17 cellular contexts compared by ENCODE assay signal in the genomic region with DNA sequence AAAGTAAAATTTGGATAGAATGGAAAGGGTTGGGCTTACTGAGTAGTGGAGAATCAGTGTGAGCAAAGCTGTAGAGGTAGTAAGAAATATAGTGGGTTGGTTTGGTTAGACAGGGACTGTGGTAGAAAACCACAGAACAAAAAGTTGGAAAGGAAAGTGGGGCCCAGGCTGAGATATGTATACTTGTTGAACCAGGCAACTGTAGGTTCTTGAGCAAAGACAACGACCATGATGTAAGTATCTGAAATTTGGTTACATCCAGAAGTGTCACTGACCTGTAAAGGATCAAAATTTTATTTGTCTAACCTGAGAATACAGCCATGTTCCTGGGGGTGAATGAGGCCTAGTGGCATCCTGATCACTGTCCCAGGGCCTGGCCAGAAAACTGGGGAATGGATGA.
A peak's percentile ranks its signal among the peaks of the same experiment; 100 is the strongest.
DNase-seq lines count a peak whose midpoint lies in the region; ATAC-seq and FAIRE-seq lines count a peak whose summit lies in the region.
"Had no signal": no experiment of that assay in that cellular context is flagged by ENCODE, and none has a peak within 500 bp of the region (broad histone marks: within the 10 kb centered on the region; RNA-seq: fewer than 3 reads in every experiment).

No MANE protein-coding gene starts in this region.

- H3K9me3 ChIP-seq in small intestine (ENCODE audit: control insufficient read depth, low read depth): no peaks in the 10 kb centered on the region
- H3K9me3 ChIP-seq: heart left ventricle, pancreas had no signal

- H3K4me1 Mint-ChIP-seq in activated naive CD4-positive, alpha-beta T cell treated with anti-CD3 and anti-CD28 coated beads for 36 hours (ENCODE audit: low read depth): peaks cover 78% of the 10 kb centered on the region
- peaks cover 70% of the 10 kb centered on the region for H3K4me1 Mint-ChIP-seq in activated naive CD8-positive, alpha-beta T cell treated with anti-CD3 and anti-CD28 coated beads for 36 hours

- DNase-seq in activated naive CD4-positive, alpha-beta T cell treated with anti-CD3 and anti-CD28 coated beads for 36 hours: peak; percentile 53
- DNase-seq in activated naive CD4-positive, alpha-beta T cell treated with anti-CD3 and anti-CD28 coated beads, Interleukin-2, amount 50 U/mL, for 16 hours: no peak
- DNase-seq in Jurkat, Clone E6-1 (ENCODE audit: low read depth, low spot score): peak; percentile 86
- peak; percentile 27 for DNase-seq in activated naive CD8-positive, alpha-beta T cell treated with anti-CD3 and anti-CD28 coated beads for 36 hours
- peak; percentile 15 for DNase-seq in small intestine
- DNase-seq in pons (ENCODE audit: low spot score): no peak
- DNase-seq in NOMO-1 treated with dmso at 0.1 percent for 144 hours (lab: John Stamatoyannopoulos, UW; ENCODE audit: unreplicated experiment): no peak
- DNase-seq: heart left ventricle; midbrain; NK-92 treated with Interleukin-12 subunit alpha and Interleukin-12 subunit beta, amount 100 ng/mL, for 24 hours; pancreas; SIG-M5 had no signal

- H3K4me1 ChIP-seq in small intestine (ENCODE audit: control insufficient read depth in 2 of 2, insufficient read depth in 1 of 2, low read depth in 1 of 2, low read length in 1 of 2): no peaks in the 10 kb centered on the region
- H3K4me1 ChIP-seq: pancreas had no signal

- H3K27me3 Mint-ChIP-seq in activated naive CD4-positive, alpha-beta T cell treated with anti-CD3 and anti-CD28 coated beads for 36 hours (ENCODE audit: low read depth): no peaks in the 10 kb centered on the region
- no peaks in the 10 kb centered on the region for H3K27me3 Mint-ChIP-seq in activated naive CD8-positive, alpha-beta T cell treated with anti-CD3 and anti-CD28 coated beads for 36 hours

- H3K4me3 Mint-ChIP-seq in activated naive CD4-positive, alpha-beta T cell treated with anti-CD3 and anti-CD28 coated beads for 36 hours: peak overlapping the region; percentile 28
- peak overlapping the region; percentile 61 for H3K4me3 Mint-ChIP-seq in activated naive CD8-positive, alpha-beta T cell treated with anti-CD3 and anti-CD28 coated beads for 36 hours

- no peaks in the 10 kb centered on the region for H3K27me3 ChIP-seq in small intestine (ENCODE audit: control insufficient read depth in 2 of 2, insufficient read depth in 2 of 2, low read length in 2 of 2)
- H3K27me3 ChIP-seq: heart left ventricle, pancreas had no signal

- H3K36me3 Mint-ChIP-seq in activated naive CD4-positive, alpha-beta T cell treated with anti-CD3 and anti-CD28 coated beads for 36 hours (ENCODE audit: low read depth): peaks cover 24% of the 10 kb centered on the region
- H3K36me3 Mint-ChIP-seq in activated naive CD8-positive, alpha-beta T cell treated with anti-CD3 and anti-CD28 coated beads for 36 hours: peaks cover 47% of the 10 kb centered on the region

- no peak overlapping the region for H3K27ac ChIP-seq in small intestine (ENCODE audit: low read depth in 1 of 2, low read length in 1 of 2)
- H3K27ac ChIP-seq: epithelial cell of prostate, heart left ventricle, pancreas had no signal

- H3K9me3 Mint-ChIP-seq in activated naive CD4-positive, alpha-beta T cell treated with anti-CD3 and anti-CD28 coated beads for 36 hours: no peaks in the 10 kb centered on the region
- H3K9me3 Mint-ChIP-seq in activated naive CD8-positive, alpha-beta T cell treated with anti-CD3 and anti-CD28 coated beads for 36 hours: no peaks in the 10 kb centered on the region

- peak overlapping the region; percentile 9 for H3K4me3 ChIP-seq in Jurkat, Clone E6-1 (ENCODE audit: low read length)
- no peak overlapping the region for H3K4me3 ChIP-seq in small intestine (ENCODE audit: low read depth in 1 of 2, low read length in 2 of 2)
- H3K4me3 ChIP-seq: heart left ventricle, pancreas had no signal

- no peaks in the 10 kb centered on the region for H3K36me3 ChIP-seq in small intestine (ENCODE audit: control insufficient read depth in 2 of 2, insufficient read depth in 2 of 2, low read length in 2 of 2)
- H3K36me3 ChIP-seq: pancreas had no signal

- CTCF ChIA-PET in activated naive CD4-positive, alpha-beta T cell treated with anti-CD3 and anti-CD28 coated beads for 36 hours (lab: Charles Lee): interaction anchor here (0.6 to 5.6 kb wide), 6 partner anchors 10 to 119 kb away, joined by 3 to 26 read pairs (median 4); a partner anchor contains a TSS

- peak overlapping the region; percentile 88 for H3K27ac Mint-ChIP-seq in activated naive CD4-positive, alpha-beta T cell treated with anti-CD3 and anti-CD28 coated beads for 36 hours
- H3K27ac Mint-ChIP-seq in activated naive CD8-positive, alpha-beta T cell treated with anti-CD3 and anti-CD28 coated beads for 36 hours: peak overlapping the region; percentile 94

- FAIRE-seq in small intestine (lab: Jason Lieb, UNC): no peak
- FAIRE-seq: colon, HTR-8/SVneo, keratinocyte, pancreas had no signal

- no peak for ATAC-seq in GM21423 (IDR thresholded peaks at IDR 0.05; ENCODE audit: unreplicated experiment)
- ATAC-seq: heart left ventricle, pancreas had no signal

- intact Hi-C loops in activated naive CD4-positive, alpha-beta T cell treated with anti-CD3 and anti-CD28 coated beads for 36 hours (cut with micrococcal nuclease): loop anchor here (1.0 kb wide), 5 partner anchors 10 to 115 kb away; no protein-coding TSS in a partner anchor

- 65 to 100% (median 66%) methylated on average over 1 of the region's 1 CpG for WGBS in small intestine, 3 donors

Comparison
In these comparisons a context has a peak if more than half of its experiments do, and no peak if none do; other contexts are left out.
1. DNase-seq: peak in activated naive CD4-positive, alpha-beta T cell treated with anti-CD3 and anti-CD28 coated beads for 36 hours (single experiment), Jurkat, Clone E6-1 (single experiment), activated naive CD8-positive, alpha-beta T cell treated with anti-CD3 and anti-CD28 coated beads for 36 hours (single experiment) and small intestine (single experiment); none in activated naive CD4-positive, alpha-beta T cell treated with anti-CD3 and anti-CD28 coated beads, Interleukin-2, amount 50 U/mL, for 16 hours (single experiment), pons (single experiment) and NOMO-1 treated with dmso at 0.1 percent for 144 hours (single experiment).